ENCODE assay signal across 1 cellular context in genomic region chr17:7611635-7612293, GRCh38.
TF ChIP-seq lines count a peak whose summit lies in the region.

No MANE protein-coding gene starts in this region.

TF ChIP-seq in H1, 55 proteins besides CTCF, POLR2A, EP300 and RAD21:
- TF ChIP-seq SRF (IDR thresholded peaks at IDR 0.05; ENCODE audit: low read depth, low read length) (no peak), TAF7 (optimal IDR thresholded peaks at IDR 0.05; ENCODE audit: borderline replicate concordance, low read depth, low read length) (no peak), MAFK (IDR thresholded peaks at IDR 0.05; ENCODE audit: low read depth, low read length) (peak; percentile 77), GABPA (IDR thresholded peaks at IDR 0.05; ENCODE audit: borderline replicate concordance, insufficient read depth, low read length) (no peak), EZH2 (IDR thresholded peaks at IDR 0.05; ENCODE audit: low read depth, low read length, severe bottlenecking) (no peak), USF2 (IDR thresholded peaks at IDR 0.05; ENCODE audit: low read length) (no peak), JUND (IDR thresholded peaks at IDR 0.05; ENCODE audit: low read length) (no peak), PHF8 (conservative IDR thresholded peaks at IDR 0.05; ENCODE audit: low read depth, low read length) (no peak), CHD1 (IDR thresholded peaks at IDR 0.05; ENCODE audit: low read depth, low read length) (no peak), SP2 (IDR thresholded peaks at IDR 0.05; ENCODE audit: low read length) (no peak), KDM1A (IDR thresholded peaks at IDR 0.05; ENCODE audit: borderline replicate concordance, low read length) (no peak), BACH1 (IDR thresholded peaks at IDR 0.05; ENCODE audit: low read length) (peak; percentile 57; the same call in 1 of the 2 replicates), TBP (IDR thresholded peaks at IDR 0.05; ENCODE audit: low read depth, low read length) (no peak), ATF3 (IDR thresholded peaks at IDR 0.05; ENCODE audit: insufficient read depth, low read depth, low read length) (no peak)
